10 cellular contexts compared by ENCODE assay signal in genomic region chr9:119026120-119026519, GRCh38.
A peak's percentile ranks its signal among the peaks of the same experiment; 100 is the strongest.
DNase-seq lines count a peak whose midpoint lies in the region; ATAC-seq and TF ChIP-seq lines count a peak whose summit lies in the region.
"Had no signal": no experiment of that assay in that cellular context is flagged by ENCODE, and none has a peak within 500 bp of the region (broad histone marks: within the 10 kb centered on the region; RNA-seq: fewer than 3 reads in every experiment).

No MANE protein-coding gene starts in this region.

- no peak for TF ChIP-seq CTCF in progenitor cell of endocrine pancreas (IDR thresholded peaks at IDR 0.05; ENCODE audit: unreplicated experiment)

- ATAC-seq in HG03442 (IDR thresholded peaks at IDR 0.05; ENCODE audit: unreplicated experiment) = no peak

- H3K4me3 Mint-ChIP-seq in progenitor cell of endocrine pancreas (ENCODE audit: low read depth) = no peak overlapping the region

- H3K4me1 Mint-ChIP-seq in progenitor cell of endocrine pancreas (ENCODE audit: low read depth) = no peaks in the 10 kb centered on the region

- DNase-seq in C1 segment of cervical spinal cord (lab: John Stamatoyannopoulos, UW) = peak in 10 of 14 donors; percentile 7 to 90 (median 45)
- peak; percentile 71 for DNase-seq in NCI-H524 treated with DMSO at 0.1 percent for 48 hours (lab: John Stamatoyannopoulos, UW)
- DNase-seq in globus pallidus (ENCODE audit: low spot score) = peak; percentile 55
- DNase-seq in posterior vena cava (ENCODE audit: low spot score) = peak; percentile 88
- no peak for DNase-seq in NCI-H128 (lab: John Stamatoyannopoulos, UW; ENCODE audit: unreplicated experiment)
- no peak for DNase-seq in progenitor cell of endocrine pancreas (ENCODE audit: low spot score, unreplicated experiment)
- DNase-seq in activated gamma-delta T cell treated with Interleukin-2 at 50 U/mL for 16 hours = no peak
- DNase-seq: Caco-2; effector memory CD4-positive, alpha-beta T cell had no signal

- peaks cover 9% of the 10 kb centered on the region for H3K27me3 Mint-ChIP-seq in progenitor cell of endocrine pancreas

- no peak overlapping the region for H3K27ac Mint-ChIP-seq in progenitor cell of endocrine pancreas

- no peaks in the 10 kb centered on the region for H3K36me3 Mint-ChIP-seq in progenitor cell of endocrine pancreas (ENCODE audit: insufficient read depth)

- intact Hi-C loops in posterior vena cava (cut with DNase I) = no loop called here

- H3K9me3 Mint-ChIP-seq in progenitor cell of endocrine pancreas (ENCODE audit: low read depth) = no peaks in the 10 kb centered on the region

Comparison
In these comparisons a context has a peak if more than half of its experiments do, and no peak if none do; other contexts are left out.
1. DNase-seq: peak in C1 segment of cervical spinal cord (10 of 14), NCI-H524 treated with DMSO at 0.1 percent for 48 hours (single experiment), globus pallidus (single experiment) and posterior vena cava (single experiment); none in NCI-H128 (single experiment), progenitor cell of endocrine pancreas (single experiment) and activated gamma-delta T cell treated with Interleukin-2 at 50 U/mL for 16 hours (single experiment).